Comparison of ENCODE assay signal across 34 cellular contexts in genomic region chr3:160260587-160261270, GRCh38. TPM values are rescaled to one million over a fixed set of nuclear protein-coding genes. Genes with fewer than 3 reads are reported as not detected.
A peak's percentile ranks its signal among the peaks of the same experiment; 100 is the strongest.
DNase-seq lines count a peak whose midpoint lies in the region; ATAC-seq and TF ChIP-seq lines count a peak whose summit lies in the region.
"Had no signal": no experiment of that assay in that cellular context is flagged by ENCODE, and none has a peak within 500 bp of the region (broad histone marks: within the 10 kb centered on the region; RNA-seq: fewer than 3 reads in every experiment).

No MANE protein-coding gene starts in this region.

- no TSS peak for BruUV-seq in MCF 10A (replicated peaks; lab: Mats Ljungman, UMichigan)

- H3K27ac Mint-ChIP-seq in MCF 10A (ENCODE audit: low read depth, unreplicated experiment) = no peak overlapping the region
- H3K27ac Mint-ChIP-seq: activated CD4-positive, alpha-beta memory T cell treated with anti-CD3 and anti-CD28 coated beads, Interleukin-2, amount 10 ng/mL, durations not matched to agents 7 days and 5 days; activated naive CD4-positive, alpha-beta T cell treated with anti-CD3 and anti-CD28 coated beads for 36 hours; endodermal cell; progenitor cell of endocrine pancreas; stimulated activated memory B cell treated with anti-CD40 and anti-IgM and Interleukin-4, amounts not matched to agents 10 μg/mL and 1 μg/mL and 100 μg/mL, for 72 hours; type B pancreatic cell had no signal

- H3K36me3 Mint-ChIP-seq in MCF 10A (ENCODE audit: insufficient read depth, unreplicated experiment) = no peaks in the 10 kb centered on the region

- H3K27me3 ChIP-seq in breast epithelium (no peaks in the 10 kb centered on the region), adipocyte (replicated peaks; ENCODE audit: control insufficient read depth, insufficient read depth, low read length) (no peaks in the 10 kb centered on the region), thoracic aorta (replicated peaks; ENCODE audit: insufficient read depth) (no peaks in the 10 kb centered on the region), mesendoderm (ENCODE audit: insufficient read depth, low read length, poor library complexity) (no peaks in the 10 kb centered on the region)
- H3K27me3 ChIP-seq: body of pancreas, Peyer's patch had no signal

- peaks cover 7% of the 10 kb centered on the region for H3K4me1 Mint-ChIP-seq in MCF 10A (ENCODE audit: insufficient read depth, unreplicated experiment)
- H3K4me1 Mint-ChIP-seq: activated CD4-positive, alpha-beta memory T cell treated with anti-CD3 and anti-CD28 coated beads, Interleukin-2, amount 10 ng/mL, durations not matched to agents 7 days and 5 days; stimulated activated memory B cell treated with anti-CD40 and anti-IgM and Interleukin-4, amounts not matched to agents 10 μg/mL and 1 μg/mL and 100 μg/mL, for 72 hours had no signal

- ATAC-seq in left lobe of liver = peak; percentile 47
- ATAC-seq in thoracic aorta (ENCODE audit: insufficient number of reproducible peaks, low FRiP score, low read depth) = no peak
- ATAC-seq: body of pancreas; GM12878; stimulated activated memory B cell treated with anti-CD40 and anti-IgM and Interleukin-4, amounts not matched to agents 10 μg/mL and 1 μg/mL and 100 μg/mL, for 72 hours had no signal

- H4K5ac ChIP-seq in mesendoderm (ENCODE audit: low read length) = no peak overlapping the region

- H3K4me2 ChIP-seq in mesendoderm (ENCODE audit: low read length) = no peak overlapping the region

- H3K4me1 ChIP-seq in breast epithelium = no peaks in the 10 kb centered on the region
- peaks cover 17% of the 10 kb centered on the region for H3K4me1 ChIP-seq in adipocyte (ENCODE audit: control insufficient read depth, insufficient read depth, low read length)
- peaks cover 0 to 11% of the 10 kb centered on the region in 2 donors for H3K4me1 ChIP-seq in thoracic aorta (ENCODE audit: control insufficient read depth in 1 of 2, low read depth in 2 of 2)
- no peaks in the 10 kb centered on the region for H3K4me1 ChIP-seq in mesendoderm (ENCODE audit: control insufficient read depth, low read depth, low read length)
- H3K4me1 ChIP-seq: body of pancreas, HAP-1, Peyer's patch had no signal

- H2AK5ac ChIP-seq in mesendoderm (ENCODE audit: low read length) = no peak overlapping the region

- 100% methylated on average over 2 of the region's 7 CpGs for WGBS in mesendoderm (ENCODE audit: extremely low coverage, insufficient coverage, low lambda C conversion rate)

- H3K18ac ChIP-seq in mesendoderm (ENCODE audit: low read length) = no peak overlapping the region

- H3K23ac ChIP-seq in mesendoderm (ENCODE audit: low read length) = no peak overlapping the region

- peak overlapping the region; percentile 74 for H3K9ac ChIP-seq in adipocyte (ENCODE audit: low read length)
- H3K9ac ChIP-seq in mesendoderm (ENCODE audit: low read length) = no peak overlapping the region

- H3K36me3 ChIP-seq in breast epithelium = no peaks in the 10 kb centered on the region
- no peaks in the 10 kb centered on the region for H3K36me3 ChIP-seq in adipocyte (ENCODE audit: control insufficient read depth, insufficient read depth, low read length, severe bottlenecking)
- no peaks in the 10 kb centered on the region for H3K36me3 ChIP-seq in thoracic aorta
- no peaks in the 10 kb centered on the region for H3K36me3 ChIP-seq in mesendoderm (ENCODE audit: control insufficient read depth, insufficient read depth, low read length)
- H3K36me3 ChIP-seq: HAP-1, Peyer's patch had no signal

- no peak overlapping the region for H2BK120ac ChIP-seq in mesendoderm (ENCODE audit: low read depth, low read length)

- no peak overlapping the region for H3K56ac ChIP-seq in mesendoderm (ENCODE audit: low read length)

- DNase-seq in breast epithelium (ENCODE audit: low spot score in 2 of 2) (no peak), MCF 10A (ENCODE audit: unreplicated experiment) (no peak), adipocyte (ENCODE audit: low read depth) (peak; percentile 9), left lobe of liver (ENCODE audit: low spot score) (no peak), thoracic aorta (ENCODE audit: low spot score) (no peak), Ammon's horn (ENCODE audit: low spot score) (no peak), mesendoderm (no peak), DMS153 (lab: John Stamatoyannopoulos, UW) (no peak)
- DNase-seq: 8988T; activated CD4-positive, alpha-beta memory T cell treated with anti-CD3 and anti-CD28 coated beads, Interleukin-2, amount 10 ng/mL, durations not matched to agents 7 days and 5 days; activated CD4-positive, CD25-positive, alpha-beta regulatory T cell treated with anti-CD3 and anti-CD28 coated beads, Interleukin-2, amount 50 U/mL, for 72 hours; activated CD8-positive, alpha-beta memory T cell treated with anti-CD3 and anti-CD28 coated beads, Interleukin-2, amount 50 U/mL, for 48 hours; activated naive CD4-positive, alpha-beta T cell treated with anti-CD3 and anti-CD28 coated beads for 36 hours; AML-193; body of pancreas; dermis blood vessel endothelial cell; DMS 273 treated with DMSO at 0.1 percent for 48 hours; EL; endodermal cell; hypothalamus; IMR-90; left cardiac atrium; NCI-H1436 treated with DMSO at 0.1 percent for 48 hours; NCI-H226; NCI-H526 treated with DMSO at 0.1 percent for 48 hours; Peyer's patch; SHP77; substantia nigra; T-helper 2 cell had no signal

- no peak for TF ChIP-seq POLR2A in breast epithelium (IDR thresholded peaks at IDR 0.05)

- H2BK15ac ChIP-seq in mesendoderm (replicated peaks; ENCODE audit: low read depth) = no peak overlapping the region

- H3K4me3 Mint-ChIP-seq in MCF 10A (ENCODE audit: unreplicated experiment) = no peak overlapping the region
- H3K4me3 Mint-ChIP-seq: activated CD4-positive, alpha-beta memory T cell treated with anti-CD3 and anti-CD28 coated beads, Interleukin-2, amount 10 ng/mL, durations not matched to agents 7 days and 5 days; activated naive CD4-positive, alpha-beta T cell treated with anti-CD3 and anti-CD28 coated beads for 36 hours; endodermal cell; stimulated activated memory B cell treated with anti-CD40 and anti-IgM and Interleukin-4, amounts not matched to agents 10 μg/mL and 1 μg/mL and 100 μg/mL, for 72 hours; type B pancreatic cell had no signal

- POLR2A ChIA-PET in MCF 10A (lab: Yijun Ruan, JAX) = no interaction called here

- H3K27ac ChIP-seq in breast epithelium (peak overlapping the region in 1 of 2 donors; percentile 27), thoracic aorta (no peak overlapping the region), mesendoderm (ENCODE audit: low read depth, low read length) (no peak overlapping the region)
- H3K27ac ChIP-seq: body of pancreas, Peyer's patch had no signal

- H2BK5ac ChIP-seq in mesendoderm (ENCODE audit: low read length) = no peak overlapping the region

- H3K79me2 ChIP-seq in mesendoderm (ENCODE audit: control insufficient read depth, insufficient read depth, low read length) = no peaks in the 10 kb centered on the region

- no peaks in the 10 kb centered on the region for H3K79me1 ChIP-seq in mesendoderm (ENCODE audit: low read length)

- CTCF ChIA-PET in MCF 10A (lab: Yijun Ruan, JAX) = no interaction called here

- H3K4me3 ChIP-seq in breast epithelium = peak overlapping the region in 2 of 3 donors; percentile 3 to 13
- peak overlapping the region; percentile 82 for H3K4me3 ChIP-seq in adipocyte (ENCODE audit: low read length)
- H3K4me3 ChIP-seq in thoracic aorta = peak overlapping the region; percentile 22
- no peak overlapping the region for H3K4me3 ChIP-seq in mesendoderm (ENCODE audit: low read length)
- H3K4me3 ChIP-seq: body of pancreas, GM12878, HAP-1 had no signal

- no peaks in the 10 kb centered on the region for H3K9me3 ChIP-seq in breast epithelium
- H3K9me3 ChIP-seq in adipocyte (ENCODE audit: control insufficient read depth, low read length) = no peaks in the 10 kb centered on the region
- no peaks in the 10 kb centered on the region for H3K9me3 ChIP-seq in thoracic aorta
- H3K9me3 ChIP-seq: body of pancreas, HAP-1, Peyer's patch had no signal

- TF ChIP-seq CTCF in breast epithelium (IDR thresholded peaks at IDR 0.05) (no peak), MCF 10A (IDR thresholded peaks at IDR 0.05; ENCODE audit: unreplicated experiment) (no peak), thoracic aorta (IDR thresholded peaks at IDR 0.05) (no peak)

- H4K8ac ChIP-seq in mesendoderm (ENCODE audit: low read depth, low read length) = no peak overlapping the region

- H3K27me3 Mint-ChIP-seq in MCF 10A (ENCODE audit: insufficient read depth, unreplicated experiment) = no peaks in the 10 kb centered on the region
- H3K27me3 Mint-ChIP-seq: activated CD4-positive, alpha-beta memory T cell treated with anti-CD3 and anti-CD28 coated beads, Interleukin-2, amount 10 ng/mL, durations not matched to agents 7 days and 5 days; progenitor cell of endocrine pancreas; stimulated activated memory B cell treated with anti-CD40 and anti-IgM and Interleukin-4, amounts not matched to agents 10 μg/mL and 1 μg/mL and 100 μg/mL, for 72 hours; type B pancreatic cell had no signal

- no peaks in the 10 kb centered on the region for H3K9me3 Mint-ChIP-seq in MCF 10A (ENCODE audit: unreplicated experiment)
- H3K9me3 Mint-ChIP-seq: activated CD4-positive, alpha-beta memory T cell treated with anti-CD3 and anti-CD28 coated beads, Interleukin-2, amount 10 ng/mL, durations not matched to agents 7 days and 5 days; activated naive CD4-positive, alpha-beta T cell treated with anti-CD3 and anti-CD28 coated beads for 36 hours; endodermal cell; stimulated activated memory B cell treated with anti-CD40 and anti-IgM and Interleukin-4, amounts not matched to agents 10 μg/mL and 1 μg/mL and 100 μg/mL, for 72 hours; type B pancreatic cell had no signal

- intact Hi-C loops in breast epithelium (cut with DNase I; ENCODE audit: low total_unique reads) (no loop called here), MCF 10A (cut with micrococcal nuclease) (no loop called here)

- no peak overlapping the region for H3K4ac ChIP-seq in mesendoderm (ENCODE audit: low read depth, low read length)

RNA-seq across cellular contexts. Expression of gene C3orf80, which starts 35.5 kb away (rescaled TPM):
- under 1 TPM in 2 of 3 donors, not detected in 1; 0.15 to 0.16 TPM for total RNA-seq in breast epithelium
- total RNA-seq in MCF 10A (2022) = 0.28 and 0.29 TPM in 2 replicates
- total RNA-seq in left lobe of liver = 0.10 TPM
- total RNA-seq in thoracic aorta = 1 to 10 TPM; 1.1 to 1.6 TPM
- polyA plus RNA-seq in mesendoderm (2013, experiment 1 of 2) = 1.2 TPM
- polyA plus RNA-seq in mesendoderm (2013, experiment 2 of 2) = 1.2 TPM
- total RNA-seq: activated naive CD4-positive, alpha-beta T cell treated with anti-CD3 and anti-CD28 coated beads for 36 hours; dermis blood vessel endothelial cell; GM12878; IMR-90 had no signal
- polyA plus RNA-seq: IMR-90 had no signal
